13 cellular contexts compared by ENCODE assay signal in the genomic region with DNA sequence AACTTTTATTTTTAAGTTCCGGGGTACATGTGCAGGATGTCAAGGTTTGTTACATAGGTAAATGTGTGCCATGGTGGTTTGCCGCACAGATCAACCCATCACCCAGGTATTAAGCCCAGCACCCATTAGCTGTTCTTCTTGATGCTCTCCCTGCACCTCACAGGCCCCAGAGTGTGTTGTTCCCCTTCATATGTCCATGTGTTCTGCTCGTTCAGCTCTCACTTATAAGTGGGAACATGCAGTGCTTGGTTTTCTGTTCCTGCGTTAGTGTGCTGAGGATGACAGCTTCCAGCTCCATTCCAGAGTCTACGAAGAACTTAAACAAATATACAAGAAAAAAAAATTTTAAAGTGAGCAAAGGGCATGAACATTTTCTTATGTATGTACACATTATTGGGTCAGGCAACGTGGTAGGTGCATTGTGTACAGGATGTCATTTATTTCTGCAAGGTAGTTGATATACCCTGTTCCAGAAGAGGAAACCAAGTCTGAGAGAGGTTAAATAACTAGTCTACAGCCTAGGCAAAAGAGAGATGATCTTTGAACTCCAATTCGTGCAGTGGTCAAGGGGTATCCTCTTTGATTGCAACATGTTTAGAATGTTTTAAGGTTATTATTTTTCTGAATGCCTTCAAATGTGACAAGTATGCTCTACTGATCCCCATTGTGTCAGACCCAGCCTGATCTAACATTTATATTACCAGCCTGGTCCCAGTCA. TPM values are rescaled to one million over a fixed set of nuclear protein-coding genes. Genes with fewer than 3 reads are reported as not detected.
A peak's percentile ranks its signal among the peaks of the same experiment; 100 is the strongest.
DNase-seq lines count a peak whose midpoint lies in the region; ATAC-seq and TF ChIP-seq lines count a peak whose summit lies in the region.
"Had no signal": no experiment of that assay in that cellular context is flagged by ENCODE, and none has a peak within 500 bp of the region (broad histone marks: within the 10 kb centered on the region; RNA-seq: fewer than 3 reads in every experiment).

No MANE protein-coding gene starts in this region.

- no peak for TF ChIP-seq POLR2A in heart left ventricle (IDR thresholded peaks at IDR 0.05)

- TF ChIP-seq CTCF in heart left ventricle (IDR thresholded peaks at IDR 0.05) (no peak), right atrium auricular region (IDR thresholded peaks at IDR 0.05) (no peak), left ventricle myocardium inferior (IDR thresholded peaks at IDR 0.05; ENCODE audit: borderline replicate concordance) (no peak)

- H3K14ac ChIP-seq in mesenchymal stem cell (ENCODE audit: low read length in 2 of 2): no peak overlapping the region

- H3K4ac ChIP-seq in mesenchymal stem cell (ENCODE audit: low read depth in 1 of 2, low read length in 2 of 2): no peak overlapping the region

- intact Hi-C loops in heart left ventricle (cut with DNase I): loop anchor here in 1 of 10 donors (10.0 kb wide), 1 partner anchor 155 kb away; no protein-coding TSS in a partner anchor
- intact Hi-C loops in left ventricle myocardium inferior (cut with micrococcal nuclease): no loop called here

- 72 to 77% (median 75%) methylated on average over 7 of the region's 7 CpGs for WGBS in heart left ventricle, 4 donors
- WGBS in mesenchymal stem cell: 74% methylated on average over 3 of the region's 7 CpGs

- no peak overlapping the region for H3K4me2 ChIP-seq in mesenchymal stem cell (ENCODE audit: low read length, poor library complexity, severe bottlenecking)

- peaks cover 0 to 4% (median 0%) of the 10 kb centered on the region in 12 donors for H3K4me1 ChIP-seq in heart left ventricle
- H3K4me1 ChIP-seq in right atrium auricular region: no peaks in the 10 kb centered on the region
- H3K4me1 ChIP-seq in left ventricle myocardium inferior: peaks cover 5% of the 10 kb centered on the region
- no peaks in the 10 kb centered on the region for H3K4me1 ChIP-seq in mesenchymal stem cell (ENCODE audit: control insufficient read depth, insufficient read depth, low read depth, low read length)

- no peaks in the 10 kb centered on the region for H3K36me3 ChIP-seq in heart left ventricle
- H3K36me3 ChIP-seq in right atrium auricular region: no peaks in the 10 kb centered on the region
- H3K36me3 ChIP-seq in left ventricle myocardium inferior: no peaks in the 10 kb centered on the region
- no peaks in the 10 kb centered on the region for H3K36me3 ChIP-seq in mesenchymal stem cell (ENCODE audit: control insufficient read depth in 1 of 2, insufficient read depth in 2 of 2, low read depth in 1 of 2, low read length in 2 of 2)
- H3K36me3 ChIP-seq: BLaER1 treated with 17β-estradiol and CSF1 and Interleukin-3, amounts not matched to agents 10 nM and 100 nM had no signal

- H3K9me3 ChIP-seq in heart left ventricle (no peaks in the 10 kb centered on the region), right atrium auricular region (no peaks in the 10 kb centered on the region), left ventricle myocardium inferior (replicated peaks) (no peaks in the 10 kb centered on the region), mesenchymal stem cell (ENCODE audit: control insufficient read depth, low read length) (no peaks in the 10 kb centered on the region)
- H3K9me3 ChIP-seq: BLaER1 treated with 17β-estradiol and CSF1 and Interleukin-3, amounts not matched to agents 10 nM and 100 nM had no signal

- no peak overlapping the region for H2AFZ ChIP-seq in mesenchymal stem cell (ENCODE audit: low read depth, low read length)

- peak overlapping the region; percentile 47 for H3K9ac ChIP-seq in mesenchymal stem cell (ENCODE audit: low read length)
- H3K9ac ChIP-seq: BLaER1 treated with 17β-estradiol and CSF1 and Interleukin-3, amounts not matched to agents 10 nM and 100 nM had no signal

- no peak overlapping the region for H2BK15ac ChIP-seq in mesenchymal stem cell (ENCODE audit: low read depth, poor library complexity, severe bottlenecking)

- H2BK12ac ChIP-seq in mesenchymal stem cell (ENCODE audit: low read length in 2 of 2): no peak overlapping the region

- ATAC-seq in heart left ventricle (peak; percentile 55 to 66 (median 64)), GM18517 (IDR thresholded peaks at IDR 0.05; ENCODE audit: unreplicated experiment) (no peak)
- ATAC-seq: CD8-positive, alpha-beta T cell; HCT116 had no signal

- no peak overlapping the region for H4K8ac ChIP-seq in mesenchymal stem cell (ENCODE audit: low read length)

- H3K27ac ChIP-seq in heart left ventricle (no peak overlapping the region), right atrium auricular region (no peak overlapping the region), left ventricle myocardium inferior (replicated peaks) (peak overlapping the region; percentile 39), mesenchymal stem cell (ENCODE audit: low read length, poor library complexity, severe bottlenecking) (no peak overlapping the region)
- H3K27ac ChIP-seq: BLaER1 treated with 17β-estradiol and CSF1 and Interleukin-3, amounts not matched to agents 10 nM and 100 nM had no signal

- no peak overlapping the region for H3K23ac ChIP-seq in mesenchymal stem cell (ENCODE audit: low read length in 2 of 2)

- H3K27me3 ChIP-seq in heart left ventricle: no peaks in the 10 kb centered on the region
- no peaks in the 10 kb centered on the region for H3K27me3 ChIP-seq in right atrium auricular region
- no peaks in the 10 kb centered on the region for H3K27me3 ChIP-seq in left ventricle myocardium inferior (ENCODE audit: low read depth)
- H3K27me3 ChIP-seq in mesenchymal stem cell (ENCODE audit: control insufficient read depth in 1 of 2, insufficient read depth in 1 of 2, low read length in 2 of 2): no peaks in the 10 kb centered on the region
- H3K27me3 ChIP-seq: BLaER1 treated with 17β-estradiol and CSF1 and Interleukin-3, amounts not matched to agents 10 nM and 100 nM had no signal

- H3K4me3 ChIP-seq in heart left ventricle: no peak overlapping the region
- H3K4me3 ChIP-seq in right atrium auricular region: peak overlapping the region in 1 of 2 donors; percentile 4
- H3K4me3 ChIP-seq in left ventricle myocardium inferior: no peak overlapping the region
- H3K4me3 ChIP-seq in mesenchymal stem cell (ENCODE audit: insufficient read depth in 1 of 2, low read depth in 1 of 2, low read length in 2 of 2): peak overlapping the region in 1 of 2 experiments; percentile 10
- H3K4me3 ChIP-seq: BLaER1 treated with 17β-estradiol and CSF1 and Interleukin-3, amounts not matched to agents 10 nM and 100 nM had no signal

- no peak overlapping the region for H4K91ac ChIP-seq in mesenchymal stem cell (ENCODE audit: low read length)

- H3K79me1 ChIP-seq in mesenchymal stem cell (replicated peaks; ENCODE audit: low read length, poor library complexity, severe bottlenecking): no peaks in the 10 kb centered on the region

- no peak overlapping the region for H2AK5ac ChIP-seq in mesenchymal stem cell (ENCODE audit: low read length, severe bottlenecking)

- no peak for DNase-seq in heart left ventricle
- no peak for DNase-seq in right atrium auricular region (ENCODE audit: low spot score)
- no peak for DNase-seq in left ventricle myocardium inferior
- DNase-seq in mesenchymal stem cell: no peak
- DNase-seq in NOMO-1 treated with DMSO at 0.1 percent for 48 hours (lab: John Stamatoyannopoulos, UW; ENCODE audit: unreplicated experiment): no peak
- DNase-seq: Calu3; CD8-positive, alpha-beta T cell; DMS79 treated with DMSO at 0.1 percent for 48 hours; GF-D8; HFFc6 had no signal

- H2BK120ac ChIP-seq in mesenchymal stem cell (ENCODE audit: low read depth, low read length): no peak overlapping the region

- no peak overlapping the region for H3K18ac ChIP-seq in mesenchymal stem cell (ENCODE audit: low read depth in 1 of 2, low read length in 2 of 2)

- H2BK5ac ChIP-seq in mesenchymal stem cell (ENCODE audit: low read depth, low read length, poor library complexity, severe bottlenecking): no peak overlapping the region

RNA-seq across cellular contexts. Expression of a gene that starts 8.7 kb away (rescaled TPM):
- total RNA-seq in heart left ventricle (100 to 1,000 TPM in 4 of 9 donors, 10 to 100 TPM in 5; 60.7 to 126 (median 95.1) TPM), right atrium auricular region (10 to 100 TPM; 37.0 to 42.4 TPM), left ventricle myocardium inferior (98.8 TPM)
- 10 to 100 TPM; 27.7 to 55.1 TPM for polyA plus RNA-seq in heart left ventricle
- 27.2 TPM for polyA plus RNA-seq in mesenchymal stem cell (2013, experiment 1 of 2)
- polyA plus RNA-seq in mesenchymal stem cell (2013, experiment 2 of 2): 27.7 TPM
